ENCODE assay signal across 30 cellular contexts in the genomic region with DNA sequence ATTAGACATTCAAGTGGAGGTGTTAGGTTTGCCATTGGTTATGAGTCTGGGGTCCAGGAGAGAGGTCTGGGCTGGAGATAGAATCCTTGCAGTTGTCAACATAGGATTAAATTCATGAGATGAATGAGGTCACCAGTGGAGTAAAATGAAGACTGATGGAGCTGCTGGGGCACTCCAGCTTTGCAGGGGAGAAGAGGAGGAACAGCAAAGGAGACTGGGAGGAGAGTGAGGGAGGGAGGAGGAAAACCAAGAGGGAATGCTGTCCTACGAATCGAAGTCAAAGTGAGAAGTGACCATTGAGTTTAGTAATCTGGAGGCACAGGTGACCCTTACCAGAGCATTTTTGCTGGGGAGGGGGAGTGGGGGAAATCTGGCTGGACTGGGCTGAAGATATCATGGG.
"Had no signal": no experiment of that assay in that cellular context is flagged by ENCODE, and none has a peak within 500 bp of the region (broad histone marks: within the 10 kb centered on the region; RNA-seq: fewer than 3 reads in every experiment).

No MANE protein-coding gene starts in this region.

- H3K27me3 Mint-ChIP-seq: activated B cell treated with CpG ODN at 0.5 μM for 24 hours; activated CD8-positive, alpha-beta T cell treated with anti-CD3 and anti-CD28 coated beads for 36 hours; activated naive CD8-positive, alpha-beta T cell; activated T-helper 17 cell treated with anti-CD3 and anti-CD28 coated beads, Interleukin-2, amount 50 U/mL, for 72 hours; T-helper 17 cell had no signal

- H3K27ac ChIP-seq: body of pancreas, epithelial cell of prostate, esophagus squamous epithelium, gastroesophageal sphincter, WERI-Rb-1 had no signal

- H3K9me3 ChIP-seq: body of pancreas, esophagus squamous epithelium, gastroesophageal sphincter had no signal

- H3K4me3 Mint-ChIP-seq: activated B cell treated with CpG ODN at 0.5 μM for 24 hours; activated CD8-positive, alpha-beta T cell treated with anti-CD3 and anti-CD28 coated beads for 36 hours; activated naive CD8-positive, alpha-beta T cell; activated T-cell treated with anti-CD3 and anti-CD28 coated beads, Interleukin-2, amount 50 U/mL, for 4 hours; activated T-helper 17 cell treated with anti-CD3 and anti-CD28 coated beads, Interleukin-2, amount 50 U/mL, for 72 hours; T-helper 17 cell; T-helper 2 cell treated with Interferon-gamma antibody and Interleukin-4, amounts not matched to agents 5 μg/mL and 100 μg/mL, for 36 hours had no signal

- DNase-seq: activated B cell treated with CpG ODN at 0.5 μM for 24 hours; activated CD4-positive, alpha-beta T cell treated with anti-CD3 and anti-CD28 coated beads for 48 hours; activated CD4-positive, alpha-beta T cell treated with anti-CD3 and anti-CD28 coated beads, Interleukin-2, amount 50 U/mL, for 1 hour; activated CD4-positive, alpha-beta T cell treated with anti-CD3 and anti-CD28 coated beads, Interleukin-2, amount 50 U/mL, for 48 hours; activated CD8-positive, alpha-beta memory T cell treated with anti-CD3 and anti-CD28 coated beads for 24 hours; activated CD8-positive, alpha-beta T cell treated with anti-CD3 and anti-CD28 coated beads for 36 hours; activated effector memory CD4-positive, alpha-beta T cell treated with Interleukin-2 at 50 U/mL for 16 hours; activated gamma-delta T cell treated with Interleukin-2 at 50 U/mL for 16 hours; activated naive CD4-positive, alpha-beta T cell treated with anti-CD3 and anti-CD28 coated beads, Interleukin-2, amount 50 U/mL, for 16 hours; activated naive CD4-positive, alpha-beta T cell treated with Interleukin-2 at 50 U/mL for 16 hours; activated T-cell treated with anti-CD3 and anti-CD28 coated beads, Interleukin-2, amount 50 U/mL, for 4 hours; amniotic stem cell; anterior cingulate cortex; body of pancreas; caudate nucleus; cortex of kidney; dermis blood vessel endothelial cell; effector CD4-positive, alpha-beta T cell; esophagus squamous epithelium; foreskin melanocyte; T-helper 1 cell; T-helper 17 cell; T1000; WERI-Rb-1 had no signal

- H3K27ac Mint-ChIP-seq: activated B cell treated with CpG ODN at 0.5 μM for 24 hours; activated CD8-positive, alpha-beta T cell treated with anti-CD3 and anti-CD28 coated beads for 36 hours; activated naive CD8-positive, alpha-beta T cell; activated T-helper 17 cell treated with anti-CD3 and anti-CD28 coated beads, Interleukin-2, amount 50 U/mL, for 72 hours; T-helper 17 cell; T-helper 2 cell treated with Interferon-gamma antibody and Interleukin-4, amounts not matched to agents 5 μg/mL and 100 μg/mL, for 36 hours had no signal

- H3K4me3 ChIP-seq: body of pancreas, esophagus squamous epithelium, gastroesophageal sphincter had no signal

- H3K9me3 Mint-ChIP-seq: activated B cell treated with CpG ODN at 0.5 μM for 24 hours; activated T-helper 17 cell treated with anti-CD3 and anti-CD28 coated beads, Interleukin-2, amount 50 U/mL, for 72 hours; T-helper 2 cell treated with Interferon-gamma antibody and Interleukin-4, amounts not matched to agents 5 μg/mL and 100 μg/mL, for 36 hours had no signal

- H3K27me3 ChIP-seq: body of pancreas, esophagus squamous epithelium, gastroesophageal sphincter had no signal

- H3K36me3 ChIP-seq: esophagus squamous epithelium, gastroesophageal sphincter, WERI-Rb-1 had no signal

- ATAC-seq: activated CD4-positive, CD25-positive, alpha-beta regulatory T cell treated with anti-CD3 and anti-CD28 coated beads, Interleukin-2, amount 50 U/mL, for 24 hours; activated CD8-positive, alpha-beta T cell treated with anti-CD3 and anti-CD28 coated beads for 36 hours; activated T-cell treated with anti-CD3 and anti-CD28 coated beads, Interleukin-2, amount 50 U/mL, for 4 hours; activated T-helper 17 cell treated with anti-CD3 and anti-CD28 coated beads, Interleukin-2, amount 50 U/mL, for 72 hours; body of pancreas; gastroesophageal sphincter; T-helper 17 cell had no signal
